Comparison of ENCODE assay signal across 9 cellular contexts in the genomic region with DNA sequence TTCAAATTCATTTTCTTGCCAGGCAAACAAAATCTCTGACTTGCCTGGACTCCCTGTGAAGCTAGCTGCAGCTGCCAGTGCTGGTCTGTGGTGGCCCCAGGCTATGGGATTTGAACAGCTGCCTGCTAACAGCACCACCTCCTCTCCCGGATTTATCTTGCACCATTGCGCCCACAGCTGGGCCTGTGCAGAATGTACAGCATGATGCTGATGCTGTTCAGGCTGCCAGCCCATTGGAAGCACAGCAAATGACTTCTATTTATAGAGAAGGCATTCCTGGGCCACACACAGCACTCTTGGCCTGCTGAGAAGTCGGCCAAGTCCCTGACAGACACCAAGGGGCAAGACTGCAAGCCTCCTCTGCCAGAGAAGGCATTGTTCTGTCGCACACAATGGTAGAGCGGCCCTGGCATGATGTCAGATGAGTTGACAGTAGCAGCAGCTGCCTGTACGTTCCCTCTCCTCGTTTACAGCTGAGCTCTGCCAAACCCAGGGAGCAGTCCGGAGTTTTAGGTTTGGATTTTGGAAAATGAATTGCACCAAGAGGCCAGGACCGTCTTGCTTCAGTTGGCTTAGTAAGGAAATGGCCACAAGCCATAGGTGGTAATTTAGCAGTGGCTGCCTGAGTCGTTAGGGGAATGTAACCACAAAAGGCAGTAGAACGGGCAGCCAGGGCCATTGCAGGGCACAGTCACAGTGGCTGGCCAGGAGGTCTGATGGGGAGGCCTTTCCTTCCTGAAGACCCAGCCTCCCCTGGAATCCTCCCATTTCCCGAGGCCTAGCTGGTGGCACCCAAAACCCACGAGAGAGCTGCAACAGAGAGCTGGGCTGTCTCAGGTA. TPM values are rescaled to one million over a fixed set of nuclear protein-coding genes. Genes with fewer than 3 reads are reported as not detected.
DNase-seq lines count a peak whose midpoint lies in the region; ATAC-seq, FAIRE-seq and TF ChIP-seq lines count a peak whose summit lies in the region.
"Had no signal": no experiment of that assay in that cellular context is flagged by ENCODE, and none has a peak within 500 bp of the region (broad histone marks: within the 10 kb centered on the region; RNA-seq: fewer than 3 reads in every experiment).

No MANE protein-coding gene starts in this region.

- dilution Hi-C loops in keratinocyte (cut with MboI; ENCODE audit: extremely low pct_ligation_motif_present, low sequenced_read_pairs), result no loop called here

- H3K9ac ChIP-seq in keratinocyte (ENCODE audit: control insufficient read depth, extremely low read depth, insufficient read depth, low read length), result peak overlapping the region; percentile 62

- no peak overlapping the region for H3K4me3 Mint-ChIP-seq in type B pancreatic cell

- H3K4me1 Mint-ChIP-seq in type B pancreatic cell (ENCODE audit: unreplicated experiment), result peaks cover 24% of the 10 kb centered on the region

- no peaks in the 10 kb centered on the region for H3K27me3 Mint-ChIP-seq in type B pancreatic cell

- H3K4me2 ChIP-seq in keratinocyte (ENCODE audit: control insufficient read depth, extremely low read depth, insufficient read depth, low read depth, low read length), result peak overlapping the region; percentile 75

- no peaks in the 10 kb centered on the region for H3K9me1 ChIP-seq in keratinocyte (ENCODE audit: control insufficient read depth, extremely low read depth, insufficient read depth, low read length)

- peak overlapping the region in 1 of 3 experiments; percentile 8 for H3K4me3 ChIP-seq in keratinocyte (ENCODE audit: control insufficient read depth in 2 of 3, extremely low read depth in 1 of 3, insufficient read depth in 2 of 3, low read depth in 1 of 3, low read length in 3 of 3)

- H3K27me3 ChIP-seq in keratinocyte (ENCODE audit: control insufficient read depth, extremely low read depth, insufficient read depth, low read length), result no peaks in the 10 kb centered on the region

- peak overlapping the region; percentile 45 for H2AFZ ChIP-seq in keratinocyte (ENCODE audit: control insufficient read depth, low read length)

- DNase-seq in EH (ENCODE audit: low read depth) (peak; percentile 100), NCI-H345 (lab: John Stamatoyannopoulos, UW) (peak; percentile 96), brain pericyte (ENCODE audit: low read depth, low spot score) (peak; percentile 87), keratinocyte (ENCODE audit: low read depth, low spot score) (peak; percentile 100), type B pancreatic cell (ENCODE audit: extremely low spot score, unreplicated experiment) (no peak)
- no peak for DNase-seq in activated naive CD4-positive, alpha-beta T cell (lab: John Stamatoyannopoulos, UW)

- peak overlapping the region; percentile 95 for H3K27ac ChIP-seq in keratinocyte (ENCODE audit: control insufficient read depth, insufficient read depth, low read length)
- H3K27ac ChIP-seq: HL-60 had no signal

- H3K9me3 ChIP-seq in keratinocyte (ENCODE audit: control insufficient read depth, low read depth, low read length), result no peaks in the 10 kb centered on the region

- FAIRE-seq in keratinocyte (lab: Jason Lieb, UNC), result peak; percentile 98

- no peak for ATAC-seq in HG02884 (IDR thresholded peaks at IDR 0.05; ENCODE audit: unreplicated experiment)
- ATAC-seq in HG02981 (IDR thresholded peaks at IDR 0.05; ENCODE audit: unreplicated experiment), result no peak

- H3K36me3 Mint-ChIP-seq in type B pancreatic cell, result no peaks in the 10 kb centered on the region

- TF ChIP-seq CTCF in keratinocyte (optimal IDR thresholded peaks at IDR 0.05 in 1 of 3, IDR thresholded peaks at IDR 0.05 in 1 of 3, conservative IDR thresholded peaks at IDR 0.05 in 1 of 3; ENCODE audit: extremely low read depth in 1 of 3, insufficient read depth in 2 of 3, low read length in 3 of 3), result peak; percentile 65 to 95 (median 94)
- TF ChIP-seq CTCF in type B pancreatic cell (conservative IDR thresholded peaks at IDR 0.05), result no peak

- no peaks in the 10 kb centered on the region for H3K36me3 ChIP-seq in keratinocyte (ENCODE audit: control insufficient read depth in 2 of 2, extremely low read depth in 1 of 2, insufficient read depth in 2 of 2, low read length in 2 of 2)

- H3K79me2 ChIP-seq in keratinocyte (ENCODE audit: control insufficient read depth, insufficient read depth, low read length), result no peaks in the 10 kb centered on the region

- H3K9me3 Mint-ChIP-seq in type B pancreatic cell, result no peaks in the 10 kb centered on the region

- H4K20me1 ChIP-seq in keratinocyte (ENCODE audit: control insufficient read depth, extremely low read depth, insufficient read depth, low read length), result no peaks in the 10 kb centered on the region

- peak overlapping the region; percentile 12 for H3K27ac Mint-ChIP-seq in type B pancreatic cell

- H3K4me1 ChIP-seq in keratinocyte (ENCODE audit: control insufficient read depth, extremely low read depth, insufficient read depth, low read length), result peaks cover 43% of the 10 kb centered on the region

RNA-seq across cellular contexts. Expression of a gene that starts 38.5 kb away (rescaled TPM):
- 5.9 to 10.9 TPM (median 10.8 TPM) in 3 replicates for polyA plus RNA-seq in keratinocyte
- polyA plus RNA-seq in keratinocyte (2011; ENCODE audit: low read depth), result 5.5 TPM
- 6.6 and 8.5 TPM in 2 replicates for polyA plus RNA-seq in keratinocyte (2011; cell fraction: cytosol; rRNA removed)
- 11.0 and 12.6 TPM in 2 replicates for polyA plus RNA-seq in keratinocyte (2011; cell fraction: nucleus; rRNA removed)
- 7.7 and 9.7 TPM in 2 replicates for polyA plus RNA-seq in keratinocyte (2012; ENCODE audit: low replicate concordance)
- 4.3 to 10.3 TPM (median 9.9 TPM) in 3 replicates for polyA minus RNA-seq in keratinocyte
- polyA minus RNA-seq in keratinocyte (2011; cell fraction: cytosol; rRNA and poly(A)+ RNA removed), result 6.1 TPM
- polyA minus RNA-seq in keratinocyte (2011; cell fraction: nucleus; rRNA and poly(A)+ RNA removed), result 5.0 and 10.3 TPM in 2 replicates
- total RNA-seq in type B pancreatic cell (ENCODE audit: low replicate concordance), result 16.6 and 23.3 TPM in 2 replicates

Comparison
In these comparisons a context has a peak if more than half of its experiments do, and no peak if none do; other contexts are left out.
1. DNase-seq: peak in EH (single experiment), NCI-H345 (single experiment), brain pericyte (single experiment) and keratinocyte (single experiment); none in type B pancreatic cell (single experiment) and activated naive CD4-positive, alpha-beta T cell (0 of 4).